Comparison of ENCODE assay signal across 19 cellular contexts in genomic region chr6:3329491-3330051, GRCh38.
DNase-seq lines count a peak whose midpoint lies in the region; TF ChIP-seq lines count a peak whose summit lies in the region.
"Had no signal": no experiment of that assay in that cellular context is flagged by ENCODE, and none has a peak within 500 bp of the region (broad histone marks: within the 10 kb centered on the region; RNA-seq: fewer than 3 reads in every experiment).

No MANE protein-coding gene starts in this region.

- H3K9me3 Mint-ChIP-seq in chondrocyte (ENCODE audit: low read depth) (no peaks in the 10 kb centered on the region), neural crest cell (no peaks in the 10 kb centered on the region)
- H3K9me3 Mint-ChIP-seq: activated CD4-positive, alpha-beta memory T cell treated with anti-CD3 and anti-CD28 coated beads, Interleukin-2, amount 10 ng/mL, durations not matched to agents 7 days and 5 days; activated naive CD8-positive, alpha-beta T cell treated with anti-CD3 and anti-CD28 coated beads for 36 hours; effector memory CD8-positive, alpha-beta T cell; memory B cell had no signal

- peak overlapping the region; percentile 15 for H3K27ac Mint-ChIP-seq in chondrocyte (ENCODE audit: unreplicated experiment)
- peak overlapping the region; percentile 59 for H3K27ac Mint-ChIP-seq in neural crest cell (ENCODE audit: unreplicated experiment)
- H3K27ac Mint-ChIP-seq: activated CD4-positive, alpha-beta memory T cell treated with anti-CD3 and anti-CD28 coated beads, Interleukin-2, amount 10 ng/mL, durations not matched to agents 7 days and 5 days; activated naive CD8-positive, alpha-beta T cell treated with anti-CD3 and anti-CD28 coated beads for 36 hours; effector memory CD8-positive, alpha-beta T cell; memory B cell had no signal

- H3K27me3 Mint-ChIP-seq in chondrocyte (ENCODE audit: low read depth), result no peaks in the 10 kb centered on the region
- H3K27me3 Mint-ChIP-seq in neural crest cell (ENCODE audit: low read depth), result no peaks in the 10 kb centered on the region

- no peak overlapping the region for H3K4me3 Mint-ChIP-seq in chondrocyte (ENCODE audit: unreplicated experiment)
- no peak overlapping the region for H3K4me3 Mint-ChIP-seq in neural crest cell
- H3K4me3 Mint-ChIP-seq: activated CD4-positive, alpha-beta memory T cell treated with anti-CD3 and anti-CD28 coated beads, Interleukin-2, amount 10 ng/mL, durations not matched to agents 7 days and 5 days; activated naive CD8-positive, alpha-beta T cell treated with anti-CD3 and anti-CD28 coated beads for 36 hours; effector memory CD8-positive, alpha-beta T cell; memory B cell had no signal

- H3K36me3 Mint-ChIP-seq in chondrocyte (ENCODE audit: low read depth) (no peaks in the 10 kb centered on the region), neural crest cell (ENCODE audit: low read depth) (no peaks in the 10 kb centered on the region)
- H3K36me3 Mint-ChIP-seq: activated naive CD8-positive, alpha-beta T cell treated with anti-CD3 and anti-CD28 coated beads for 36 hours; memory B cell had no signal

- peak overlapping the region; percentile 82 for H3K27ac ChIP-seq in substantia nigra (ENCODE audit: low read depth, low read length, poor library complexity, severe bottlenecking)
- H3K27ac ChIP-seq: 22Rv1, HL-60, tibial artery had no signal

- in situ Hi-C loops in G401 (cut with HindIII; ENCODE audit: low sequenced_read_pairs), result no loop called here

- TF ChIP-seq CTCF in chondrocyte (IDR thresholded peaks at IDR 0.05) (no peak), neural crest cell (conservative IDR thresholded peaks at IDR 0.05) (no peak)

- DNase-seq in NCI-H2029 (lab: John Stamatoyannopoulos, UW), result peak; percentile 29
- no peak for DNase-seq in NCI-H2029 treated with DMSO at 0.1 percent for 48 hours (lab: John Stamatoyannopoulos, UW)
- no peak for DNase-seq in chondrocyte (ENCODE audit: low spot score)
- DNase-seq in neural crest cell (ENCODE audit: low read depth, low spot score), result no peak
- no peak for DNase-seq in substantia nigra (lab: John Stamatoyannopoulos, UW)
- DNase-seq in G401 (ENCODE audit: low spot score), result no peak
- no peak for DNase-seq in iPS-NIHi11 (ENCODE audit: low spot score)
- no peak for DNase-seq in NCI-H1436 (lab: John Stamatoyannopoulos, UW)
- DNase-seq: activated CD4-positive, alpha-beta memory T cell treated with anti-CD3 and anti-CD28 coated beads, Interleukin-2, amount 10 ng/mL, durations not matched to agents 7 days and 5 days; activated naive CD8-positive, alpha-beta T cell treated with anti-CD3 and anti-CD28 coated beads for 36 hours; effector memory CD8-positive, alpha-beta T cell; EL; NCI-H1105 treated with DMSO at 0.1 percent for 48 hours; NCI-H2081 treated with DMSO at 0.1 percent for 48 hours; stimulated activated naive CD4-positive, alpha-beta T cell treated with Interleukin-2 at 50 U/mL for 16 hours; tibial artery had no signal

- H3K4me1 Mint-ChIP-seq in chondrocyte (ENCODE audit: low read depth) (peaks cover 47% of the 10 kb centered on the region), neural crest cell (peaks cover 61% of the 10 kb centered on the region)
